In genomic region chr9:83830426-83831071, GRCh38 we compare ENCODE assay signal across 7 cellular contexts. TPM values are rescaled to one million over a fixed set of nuclear protein-coding genes. Genes with fewer than 3 reads are reported as not detected.
DNase-seq lines count a peak whose midpoint lies in the region; FAIRE-seq and TF ChIP-seq lines count a peak whose summit lies in the region.
"Not testable (repeated sequence)": the region's sequence is repeated elsewhere in the genome, so short reads cannot be mapped to it uniquely, and the experiment has no call there.

No MANE protein-coding gene starts in this region.

- H3K4me1 ChIP-seq in left ventricle myocardium inferior: not testable (repeated sequence)

- H3K27ac Mint-ChIP-seq in activated CD4-positive, alpha-beta T cell treated with anti-CD3 and anti-CD28 coated beads, Interleukin-2, amount 10 ng/mL, durations not matched to agents 24 days and 14 days: not testable (repeated sequence)

- H3K9me3 Mint-ChIP-seq in activated CD4-positive, alpha-beta T cell treated with anti-CD3 and anti-CD28 coated beads, Interleukin-2, amount 10 ng/mL, durations not matched to agents 24 days and 14 days: not testable (repeated sequence)

- H3K4me3 ChIP-seq in left ventricle myocardium inferior; retinal pigment epithelial cell (ENCODE audit: low read length): not testable (repeated sequence)

- H3K27ac ChIP-seq in left ventricle myocardium inferior (replicated peaks): not testable (repeated sequence)

- not testable (repeated sequence) for H3K36me3 Mint-ChIP-seq in activated CD4-positive, alpha-beta T cell treated with anti-CD3 and anti-CD28 coated beads, Interleukin-2, amount 10 ng/mL, durations not matched to agents 24 days and 14 days (ENCODE audit: low read depth)

- peak; percentile 30 for TF ChIP-seq CTCF in left ventricle myocardium inferior (IDR thresholded peaks at IDR 0.05; ENCODE audit: borderline replicate concordance)
- peak; percentile 4 for TF ChIP-seq CTCF in retinal pigment epithelial cell (conservative IDR thresholded peaks at IDR 0.05; ENCODE audit: low read depth, low read length)

- FAIRE-seq in GM12892 (lab: Jason Lieb, UNC): peak; percentile 42

- intact Hi-C loops in activated CD4-positive, alpha-beta T cell treated with anti-CD3 and anti-CD28 coated beads, Interleukin-2, amount 10 ng/mL, durations not matched to agents 24 days and 14 days (cut with micrococcal nuclease); left ventricle myocardium inferior (cut with micrococcal nuclease): not testable (repeated sequence)

- DNase-seq in GM12892 (ENCODE audit: insufficient read length); left ventricle myocardium inferior; retinal pigment epithelial cell (ENCODE audit: low read depth): not testable (repeated sequence)
- DNase-seq in NCI-H1694 treated with DMSO at 0.1 percent for 48 hours (lab: John Stamatoyannopoulos, UW) (peak; percentile 51), NCI-H748 (lab: John Stamatoyannopoulos, UW; ENCODE audit: unreplicated experiment) (peak; percentile 11), fibroblast of peridontal ligament (ENCODE audit: extremely low read depth) (peak; percentile 1)
- DNase-seq in activated CD4-positive, alpha-beta T cell treated with anti-CD3 and anti-CD28 coated beads, Interleukin-2, amount 10 ng/mL, durations not matched to agents 24 days and 14 days: peak; percentile 13

- peaks cover 14% of the 10 kb centered on the region for H3K27me3 Mint-ChIP-seq in activated CD4-positive, alpha-beta T cell treated with anti-CD3 and anti-CD28 coated beads, Interleukin-2, amount 10 ng/mL, durations not matched to agents 24 days and 14 days

- H3K4me1 Mint-ChIP-seq in activated CD4-positive, alpha-beta T cell treated with anti-CD3 and anti-CD28 coated beads, Interleukin-2, amount 10 ng/mL, durations not matched to agents 24 days and 14 days: not testable (repeated sequence)

- not testable (repeated sequence) for H3K27me3 ChIP-seq in left ventricle myocardium inferior (ENCODE audit: low read depth)

- H3K4me3 Mint-ChIP-seq in activated CD4-positive, alpha-beta T cell treated with anti-CD3 and anti-CD28 coated beads, Interleukin-2, amount 10 ng/mL, durations not matched to agents 24 days and 14 days: not testable (repeated sequence)

- peaks cover 10% of the 10 kb centered on the region for H3K9me3 ChIP-seq in left ventricle myocardium inferior (replicated peaks)

- TF ChIP-seq POLR2A in GM12892 (IDR thresholded peaks at IDR 0.05; ENCODE audit: low read depth, low read length): not testable (repeated sequence)

- not testable (repeated sequence) for H3K36me3 ChIP-seq in left ventricle myocardium inferior

RNA-seq across cellular contexts. Expression of gene GKAP1, which starts 13.0 kb away (rescaled TPM):
- polyA plus RNA-seq in GM12892 (2012; ENCODE audit: missing spikeins): 3.5 TPM
- 2.3 and 2.8 TPM in 2 replicates for total RNA-seq in activated CD4-positive, alpha-beta T cell treated with anti-CD3 and anti-CD28 coated beads, Interleukin-2, amount 10 ng/mL, durations not matched to agents 24 days and 14 days
- 22.5 TPM for total RNA-seq in left ventricle myocardium inferior
